In genomic region chr1:94616503-94616902, GRCh38 we compare ENCODE assay signal across 1 cellular context.
TF ChIP-seq lines count a peak whose summit lies in the region.

No MANE protein-coding gene starts in this region.

TF ChIP-seq in IMR-90, 13 proteins besides CTCF, POLR2A, EP300 and RAD21:
- TF ChIP-seq ELK1 (IDR thresholded peaks at IDR 0.05; ENCODE audit: borderline replicate concordance, low read depth, low read length): no peak
- no peak for TF ChIP-seq CEBPB (IDR thresholded peaks at IDR 0.05; ENCODE audit: low read depth, low read length)
- TF ChIP-seq RCOR1 (IDR thresholded peaks at IDR 0.05; ENCODE audit: insufficient replicate concordance, low read length): no peak
- no peak for TF ChIP-seq MAFK (IDR thresholded peaks at IDR 0.05; ENCODE audit: low read depth, low read length)
- no peak for TF ChIP-seq CHD1 (IDR thresholded peaks at IDR 0.05; ENCODE audit: low read depth, low read length)
- no peak for TF ChIP-seq FOS (IDR thresholded peaks at IDR 0.05; ENCODE audit: low read depth, low read length)
- TF ChIP-seq MXI1 (IDR thresholded peaks at IDR 0.05; ENCODE audit: borderline replicate concordance, low read depth, low read length): no peak
- TF ChIP-seq USF2 (IDR thresholded peaks at IDR 0.05; ENCODE audit: low read depth, low read length): no peak
- no peak for TF ChIP-seq MAZ (IDR thresholded peaks at IDR 0.05; ENCODE audit: borderline replicate concordance, low read depth, low read length)
- TF ChIP-seq NFE2L2 (IDR thresholded peaks at IDR 0.05; ENCODE audit: low read depth, low read length): no peak
- TF ChIP-seq RFX5 (IDR thresholded peaks at IDR 0.05; ENCODE audit: low read depth, low read length): no peak
- no peak for TF ChIP-seq SMC3 (IDR thresholded peaks at IDR 0.05; ENCODE audit: low read depth, low read length)
- no peak for TF ChIP-seq BHLHE40 (IDR thresholded peaks at IDR 0.05; ENCODE audit: low read depth, low read length)
